7 cellular contexts compared by ENCODE assay signal in genomic region chr1:52702886-52703787, GRCh38. TPM values are rescaled to one million over a fixed set of nuclear protein-coding genes. Genes with fewer than 3 reads are reported as not detected.
DNase-seq lines count a peak whose midpoint lies in the region; ATAC-seq and TF ChIP-seq lines count a peak whose summit lies in the region.

No MANE protein-coding gene starts in this region.

- DNase-seq in NCI-H524 treated with DMSO at 0.1 percent for 48 hours (lab: John Stamatoyannopoulos, UW), result peak; percentile 88
- peak; percentile 78 to 85 for DNase-seq in activated CD4-positive, alpha-beta T cell treated with anti-CD3 and anti-CD28 coated beads, Interleukin-2, amount 50 U/mL, for 48 hours
- DNase-seq in dermis microvascular lymphatic vessel endothelial cell (ENCODE audit: low read depth in 2 of 2), result peak; percentile 86 to 94
- DNase-seq in left lung, result peak; percentile 94 to 96
- peak; percentile 79 to 80 for DNase-seq in stimulated activated CD4-positive, alpha-beta T cell treated with anti-CD3 and anti-CD28 coated beads, Interleukin-2, amount 100 ng/mL, for 24 hours

- ATAC-seq in GM18858 (IDR thresholded peaks at IDR 0.05; ENCODE audit: unreplicated experiment), result peak; percentile 85
- ATAC-seq in HG03095 (IDR thresholded peaks at IDR 0.05; ENCODE audit: unreplicated experiment), result peak; percentile 85
- ATAC-seq in left lung, result peak; percentile 91

- no peak for TF ChIP-seq CTCF in left lung (IDR thresholded peaks at IDR 0.05)

- no peaks in the 10 kb centered on the region for H3K27me3 ChIP-seq in left lung

- H3K27ac ChIP-seq in left lung, result peak overlapping the region; percentile 89 to 93

- peak overlapping the region; percentile 38 to 58 for H3K4me3 ChIP-seq in left lung

- intact Hi-C loops in left lung (cut with DNase I), result no loop called here

- no peaks in the 10 kb centered on the region for H3K9me3 ChIP-seq in left lung

- H3K4me1 ChIP-seq in left lung, result peaks cover 2 to 35% of the 10 kb centered on the region in 2 donors

- no peaks in the 10 kb centered on the region for H3K36me3 ChIP-seq in left lung

RNA-seq across cellular contexts. Expression of gene COA7, which starts 5.0 kb away (rescaled TPM):
- total RNA-seq in dermis microvascular lymphatic vessel endothelial cell, result 8.3 and 10.4 TPM in 2 replicates
- 10 to 100 TPM; 13.4 to 24.8 TPM for total RNA-seq in left lung

RNA-seq across cellular contexts. Expression of gene ZYG11B, which starts 23.1 kb away (rescaled TPM):
- total RNA-seq in dermis microvascular lymphatic vessel endothelial cell (29.5 and 30.8 TPM in 2 replicates), left lung (10 to 100 TPM; 34.4 to 34.6 TPM)

Comparison
In these comparisons a context has a peak if more than half of its experiments do, and no peak if none do; other contexts are left out.
1. Peak in every context shown above with its lines: DNase-seq, ATAC-seq, H3K4me3 ChIP-seq and H3K27ac ChIP-seq.